ENCODE assay signal across 7 cellular contexts in the genomic region with DNA sequence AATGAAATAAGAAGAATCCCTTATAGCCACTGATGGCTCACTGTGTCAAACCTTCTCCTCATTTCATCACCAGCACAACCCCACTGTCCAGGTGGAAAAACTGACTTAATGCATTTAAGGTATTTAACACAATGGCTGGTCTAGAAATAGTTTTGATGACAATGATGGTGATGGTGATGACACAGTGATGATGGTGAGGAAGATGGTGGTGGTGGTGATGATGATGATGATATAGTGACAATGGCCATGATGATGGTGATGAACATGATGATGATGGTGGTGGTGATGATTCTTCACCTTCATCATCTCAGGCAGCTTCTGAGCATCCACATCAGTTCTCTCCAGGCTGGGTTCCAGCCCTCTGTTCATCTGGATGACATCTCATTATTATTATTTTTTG.
"Had no signal": no experiment of that assay in that cellular context is flagged by ENCODE, and none has a peak within 500 bp of the region (broad histone marks: within the 10 kb centered on the region; RNA-seq: fewer than 3 reads in every experiment).

No MANE protein-coding gene starts in this region.

- H3K4me3 ChIP-seq: K562 had no signal

- H3K4me2 ChIP-seq: KMS-11 had no signal

- DNase-seq: IMR-90, KBM-7, KG1 had no signal

- FAIRE-seq: HTR-8/SVneo, K562 had no signal

- ATAC-seq: K562 had no signal

- H3K9ac ChIP-seq: KMS-11 had no signal

- H3K27ac ChIP-seq: HL-60, KMS-11 had no signal
